9 cellular contexts compared by ENCODE assay signal in genomic region chr22:20867179-20868099, GRCh38. TPM values are rescaled to one million over a fixed set of nuclear protein-coding genes. Genes with fewer than 3 reads are reported as not detected.
DNase-seq lines count a peak whose midpoint lies in the region; ATAC-seq and TF ChIP-seq lines count a peak whose summit lies in the region.
"Had no signal": no experiment of that assay in that cellular context is flagged by ENCODE, and none has a peak within 500 bp of the region (broad histone marks: within the 10 kb centered on the region; RNA-seq: fewer than 3 reads in every experiment).

No MANE protein-coding gene starts in this region.

- H3K4me1 Mint-ChIP-seq in CD4-positive, alpha-beta T cell (ENCODE audit: low read depth): peaks cover 26% of the 10 kb centered on the region

- no peaks in the 10 kb centered on the region for H3K9me3 ChIP-seq in CD4-positive, alpha-beta T cell (ENCODE audit: control insufficient read depth, low read length)
- H3K9me3 ChIP-seq in neutrophil: no peaks in the 10 kb centered on the region

- DNase-seq in CD4-positive, alpha-beta T cell: no peak
- peak; percentile 28 for DNase-seq in fibroblast of gingiva (ENCODE audit: low read depth)
- DNase-seq in cerebellum (ENCODE audit: low spot score): no peak
- DNase-seq in DMS 273 treated with DMSO at 0.1 percent for 48 hours (lab: John Stamatoyannopoulos, UW): no peak
- DNase-seq: NCI-H146 had no signal

- H3K27ac ChIP-seq in CD4-positive, alpha-beta T cell (ENCODE audit: low read depth, low read length): no peak overlapping the region
- H3K27ac ChIP-seq in neutrophil: peak overlapping the region; percentile 23

- H3K9me3 Mint-ChIP-seq in CD4-positive, alpha-beta T cell: no peaks in the 10 kb centered on the region

- no peaks in the 10 kb centered on the region for H3K27me3 ChIP-seq in CD4-positive, alpha-beta T cell (ENCODE audit: control insufficient read depth, insufficient read depth, low read length)
- no peaks in the 10 kb centered on the region for H3K27me3 ChIP-seq in neutrophil

- no peaks in the 10 kb centered on the region for H3K4me1 ChIP-seq in neutrophil (ENCODE audit: control insufficient read depth in 1 of 2, insufficient read depth in 1 of 2, low read depth in 1 of 2, low read length in 1 of 2)

- peaks cover 78% of the 10 kb centered on the region for H3K36me3 ChIP-seq in neutrophil

- ATAC-seq in CD4-positive, alpha-beta T cell (ENCODE audit: poor library complexity): no peak
- ATAC-seq in HG02852 (IDR thresholded peaks at IDR 0.05; ENCODE audit: unreplicated experiment) (no peak), HG02840 (IDR thresholded peaks at IDR 0.05; ENCODE audit: low FRiP score, unreplicated experiment) (no peak)

- H3K27ac Mint-ChIP-seq in CD4-positive, alpha-beta T cell: peak overlapping the region; percentile 27

- POLR2A ChIA-PET in CD4-positive, alpha-beta T cell (lab: Charles Lee): interaction anchor here (1.0 kb wide), 1 partner anchor 8 kb away, joined by 3 read pairs; the partner anchor contains the start of gene SNAP29

- H3K27me3 Mint-ChIP-seq in CD4-positive, alpha-beta T cell: no peaks in the 10 kb centered on the region

- intact Hi-C loops in CD4-positive, alpha-beta T cell (cut with DNase I, micrococcal nuclease): no loop called here

- H3K4me3 Mint-ChIP-seq in CD4-positive, alpha-beta T cell: no peak overlapping the region

- CTCF ChIA-PET in CD4-positive, alpha-beta T cell (lab: Charles Lee): no interaction called here

- peaks cover 49% of the 10 kb centered on the region for H3K36me3 Mint-ChIP-seq in CD4-positive, alpha-beta T cell (ENCODE audit: low read depth)

- no peak for TF ChIP-seq CTCF in CD4-positive, alpha-beta T cell (IDR thresholded peaks at IDR 0.05)
- TF ChIP-seq CTCF in neutrophil (IDR thresholded peaks at IDR 0.05): no peak

- H3K4me3 ChIP-seq in neutrophil (ENCODE audit: low read depth in 1 of 2, low read length in 1 of 2): no peak overlapping the region

TF ChIP-seq in PFSK-1, 5 proteins besides CTCF, POLR2A, EP300 and RAD21:
- TF ChIP-seq FOXP2 (optimal IDR thresholded peaks at IDR 0.05; ENCODE audit: borderline replicate concordance, extremely low read depth, extremely low read length, insufficient read depth) (no peak), REST (IDR thresholded peaks at IDR 0.05; ENCODE audit: insufficient read depth in 1 of 2, low read depth in 2 of 2, low read length in 2 of 2) (no peak), POLR2AphosphoS5 (IDR thresholded peaks at IDR 0.05; ENCODE audit: low read depth, low read length) (0 out of 2 replicates have a peak, but pooled peaks have one; percentile 10), TAF1 (IDR thresholded peaks at IDR 0.05; ENCODE audit: borderline replicate concordance, insufficient read depth, low read length) (no peak), SIN3A (IDR thresholded peaks at IDR 0.05; ENCODE audit: borderline replicate concordance, insufficient read depth, low read length) (no peak)

RNA-seq across cellular contexts. Expression of gene SNAP29, which starts 8.6 kb away (rescaled TPM):
- 10 to 100 TPM; 13.7 to 15.1 TPM for total RNA-seq in CD4-positive, alpha-beta T cell
- polyA plus RNA-seq in PFSK-1 (2012; ENCODE audit: insufficient read length, low read depth): 42.8 TPM
- total RNA-seq in cerebellum: 7.8 TPM

RNA-seq across cellular contexts. Expression of gene PI4KA, which starts 8.8 kb away (rescaled TPM):
- total RNA-seq in CD4-positive, alpha-beta T cell: 100 to 1,000 TPM; 137 to 146 TPM
- 87.8 TPM for polyA plus RNA-seq in PFSK-1 (2012; ENCODE audit: insufficient read length, low read depth)
- 67.2 TPM for total RNA-seq in cerebellum

RNA-seq across cellular contexts. Expression of gene CRKL, which starts 49.8 kb away (rescaled TPM):
- total RNA-seq in CD4-positive, alpha-beta T cell: 10 to 100 TPM; 41.9 to 43.5 TPM
- 23.4 TPM for polyA plus RNA-seq in PFSK-1 (2012; ENCODE audit: insufficient read length, low read depth)
- total RNA-seq in cerebellum: 64.1 TPM
